In genomic region chr18:79680100-79680879, GRCh38 we compare ENCODE assay signal across 1 cellular context.
TF ChIP-seq lines count a peak whose summit lies in the region.

No MANE protein-coding gene starts in this region.

TF ChIP-seq in GM23338, 12 proteins besides CTCF, POLR2A, EP300 and RAD21 (continued from another document):
- TF ChIP-seq ZNF462 (CRISPR knock-in tag; IDR thresholded peaks at IDR 0.05) (no peak), CREB1 (CRISPR knock-in tag; IDR thresholded peaks at IDR 0.05; ENCODE audit: low read depth) (no peak)
TF ChIP-seq in GM23338: peak in this region for 0.
